In the genomic region with DNA sequence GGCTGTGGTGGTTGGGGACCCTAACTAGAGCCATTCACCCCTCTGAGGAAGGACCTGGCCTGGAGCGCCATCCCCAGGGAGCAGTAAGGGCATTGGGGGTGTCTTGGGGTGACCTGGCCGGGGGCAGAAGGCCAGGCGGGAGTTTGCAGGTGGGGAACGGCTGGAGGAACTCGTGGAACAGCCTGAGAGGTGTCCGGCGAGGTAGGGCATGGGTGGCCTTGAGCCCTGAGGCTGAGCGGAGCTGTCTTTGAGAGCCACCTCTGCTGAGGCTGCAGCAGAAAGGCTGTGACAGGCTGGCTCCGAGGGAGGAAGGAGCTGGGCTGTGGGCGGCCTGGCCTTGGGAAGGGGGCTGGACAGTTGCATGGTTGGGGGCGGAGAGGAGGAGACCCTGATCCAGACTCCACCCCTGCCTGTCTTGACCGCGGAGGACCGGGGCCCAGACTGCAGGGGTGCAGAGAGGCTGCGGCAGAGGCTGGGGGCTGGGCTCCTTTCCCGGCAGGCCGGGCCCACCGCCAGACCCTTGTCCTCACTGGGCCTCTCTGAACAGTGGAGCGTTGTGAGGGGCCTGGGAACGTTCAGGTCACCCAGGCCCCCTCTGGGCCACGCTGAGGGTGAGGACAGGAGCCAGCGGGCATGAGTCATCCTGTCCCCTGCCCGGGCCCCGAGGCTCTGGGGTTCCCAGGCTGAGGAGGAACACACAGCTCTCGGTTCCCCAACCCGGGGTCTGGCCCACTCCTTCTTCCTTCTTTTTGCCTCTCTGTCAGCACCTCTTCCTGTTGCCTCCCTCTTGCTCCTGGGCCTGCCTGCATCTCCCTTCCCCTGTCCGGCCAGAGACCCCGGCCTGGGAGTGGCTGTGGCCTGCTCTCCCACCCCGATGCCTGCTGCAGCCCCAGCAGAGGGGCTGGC, we compare ENCODE assay signal across 1 cellular context.
TF ChIP-seq lines count a peak whose summit lies in the region.

No MANE protein-coding gene starts in this region.

TF ChIP-seq in HepG2, 621 proteins besides CTCF, POLR2A, EP300 and RAD21 (continued from another document and continues in another):
- TF ChIP-seq IRF9 (CRISPR knock-in tag; IDR thresholded peaks at IDR 0.05; ENCODE audit: borderline replicate concordance) (peak; percentile 29; the same call in 1 of the 2 replicates), ZNF121 (CRISPR knock-in tag; IDR thresholded peaks at IDR 0.05) (peak; percentile 72), ELF1 (CRISPR knock-in tag; IDR thresholded peaks at IDR 0.05) (peak; percentile 66), ZNF646 (CRISPR knock-in tag; IDR thresholded peaks at IDR 0.05) (no peak), DBP (CRISPR knock-in tag; IDR thresholded peaks at IDR 0.05; ENCODE audit: not compliant biosample characterization) (no peak), EZH2 (conservative IDR thresholded peaks at IDR 0.05; ENCODE audit: low read depth, low read length) (no peak), AHR (CRISPR knock-in tag; IDR thresholded peaks at IDR 0.05) (no peak), ZFY (CRISPR knock-in tag; IDR thresholded peaks at IDR 0.05) (peak; percentile 89), ZNF605 (CRISPR knock-in tag; IDR thresholded peaks at IDR 0.05) (peak; percentile 75; the same call in 1 of the 2 replicates), ZNF10 (CRISPR knock-in tag; IDR thresholded peaks at IDR 0.05; ENCODE audit: borderline replicate concordance, low read depth) (no peak), CENPT (CRISPR knock-in tag; IDR thresholded peaks at IDR 0.05; ENCODE audit: low read depth) (peak; percentile 55; the same call in 1 of the 2 replicates), ZNF30 (CRISPR knock-in tag; IDR thresholded peaks at IDR 0.05) (no peak), ZNF678 (CRISPR knock-in tag; IDR thresholded peaks at IDR 0.05) (no peak), ZBTB25 (CRISPR knock-in tag; IDR thresholded peaks at IDR 0.05) (peak; percentile 74), ELF3 (CRISPR knock-in tag; IDR thresholded peaks at IDR 0.05) (peak; percentile 82), RFXAP (CRISPR knock-in tag; IDR thresholded peaks at IDR 0.05; ENCODE audit: borderline replicate concordance) (0 out of 2 replicates have a peak, but pooled peaks have one; percentile 15), ZNF883 (CRISPR knock-in tag; IDR thresholded peaks at IDR 0.05; ENCODE audit: not compliant biosample characterization) (no peak), POLR2AphosphoS2 (IDR thresholded peaks at IDR 0.05; ENCODE audit: low read depth, low read length) (no peak), TBL1XR1 (IDR thresholded peaks at IDR 0.05; ENCODE audit: borderline replicate concordance, low read length, partially characterized antibody) (no peak), ZNF431 (CRISPR knock-in tag; IDR thresholded peaks at IDR 0.05; ENCODE audit: borderline replicate concordance, low read depth) (0 out of 2 replicates have a peak, but pooled peaks have one; percentile 45), ARID4A (CRISPR knock-in tag; IDR thresholded peaks at IDR 0.05; ENCODE audit: borderline replicate concordance) (peak; percentile 72; the same call in 1 of the 2 replicates), TMF1 (CRISPR knock-in tag; IDR thresholded peaks at IDR 0.05; ENCODE audit: low read depth) (no peak), ETV6 (CRISPR knock-in tag; conservative IDR thresholded peaks at IDR 0.05) (peak; percentile 95), FOXJ3 (CRISPR knock-in tag; IDR thresholded peaks at IDR 0.05; ENCODE audit: borderline replicate concordance) (no peak; the same call in 1 of the 2 replicates), ZNF383 (CRISPR knock-in tag; IDR thresholded peaks at IDR 0.05; ENCODE audit: borderline replicate concordance) (no peak), ZNF768 (CRISPR knock-in tag; IDR thresholded peaks at IDR 0.05) (peak; percentile 83; the same call in 1 of the 2 replicates), ZNF567 (CRISPR knock-in tag; IDR thresholded peaks at IDR 0.05; ENCODE audit: borderline replicate concordance) (0 out of 2 replicates have a peak, but pooled peaks have one; percentile 72), KMT2B (CRISPR knock-in tag; IDR thresholded peaks at IDR 0.05) (peak; percentile 76), TCF7 (IDR thresholded peaks at IDR 0.05; ENCODE audit: low read depth) (no peak), JUN (CRISPR knock-in tag; IDR thresholded peaks at IDR 0.05) (peak; percentile 80), ZNF136 (CRISPR knock-in tag; IDR thresholded peaks at IDR 0.05; ENCODE audit: low read depth) (peak; percentile 67; the same call in 1 of the 2 replicates), MEIS1 (CRISPR knock-in tag; IDR thresholded peaks at IDR 0.05; ENCODE audit: borderline replicate concordance) (0 out of 2 replicates have a peak, but pooled peaks have one; percentile 64), HOXA3 (CRISPR knock-in tag; IDR thresholded peaks at IDR 0.05) (peak; percentile 61; the same call in 1 of the 2 replicates)
- TF ChIP-seq, protein P1, sequence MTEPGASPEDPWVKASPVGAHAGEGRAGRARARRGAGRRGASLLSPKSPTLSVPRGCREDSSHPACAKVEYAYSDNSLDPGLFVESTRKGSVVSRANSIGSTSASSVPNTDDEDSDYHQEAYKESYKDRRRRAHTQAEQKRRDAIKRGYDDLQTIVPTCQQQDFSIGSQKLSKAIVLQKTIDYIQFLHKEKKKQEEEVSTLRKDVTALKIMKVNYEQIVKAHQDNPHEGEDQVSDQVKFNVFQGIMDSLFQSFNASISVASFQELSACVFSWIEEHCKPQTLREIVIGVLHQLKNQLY (CRISPR knock-in tag; IDR thresholded peaks at IDR 0.05), result 0 out of 2 replicates have a peak, but pooled peaks have one; percentile 35
- TF ChIP-seq, protein P2, sequence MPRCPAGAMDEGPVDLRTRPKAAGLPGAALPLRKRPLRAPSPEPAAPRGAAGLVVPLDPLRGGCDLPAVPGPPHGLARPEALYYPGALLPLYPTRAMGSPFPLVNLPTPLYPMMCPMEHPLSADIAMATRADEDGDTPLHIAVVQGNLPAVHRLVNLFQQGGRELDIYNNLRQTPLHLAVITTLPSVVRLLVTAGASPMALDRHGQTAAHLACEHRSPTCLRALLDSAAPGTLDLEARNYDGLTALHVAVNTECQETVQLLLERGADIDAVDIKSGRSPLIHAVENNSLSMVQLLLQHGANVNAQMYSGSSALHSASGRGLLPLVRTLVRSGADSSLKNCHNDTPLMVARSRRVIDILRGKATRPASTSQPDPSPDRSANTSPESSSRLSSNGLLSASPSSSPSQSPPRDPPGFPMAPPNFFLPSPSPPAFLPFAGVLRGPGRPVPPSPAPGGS (CRISPR knock-in tag; IDR thresholded peaks at IDR 0.05), result no peak; the same call in 1 of the 2 replicates
- TF ChIP-seq, protein P3, sequence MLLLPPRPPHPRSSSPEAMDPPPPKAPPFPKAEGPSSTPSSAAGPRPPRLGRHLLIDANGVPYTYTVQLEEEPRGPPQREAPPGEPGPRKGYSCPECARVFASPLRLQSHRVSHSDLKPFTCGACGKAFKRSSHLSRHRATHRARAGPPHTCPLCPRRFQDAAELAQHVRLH (CRISPR knock-in tag; IDR thresholded peaks at IDR 0.05; ENCODE audit: borderline replicate concordance, low read depth), result peak; percentile 55; the same call in 1 of the 2 replicates
